Comparison of ENCODE assay signal across 8 cellular contexts in the genomic region with DNA sequence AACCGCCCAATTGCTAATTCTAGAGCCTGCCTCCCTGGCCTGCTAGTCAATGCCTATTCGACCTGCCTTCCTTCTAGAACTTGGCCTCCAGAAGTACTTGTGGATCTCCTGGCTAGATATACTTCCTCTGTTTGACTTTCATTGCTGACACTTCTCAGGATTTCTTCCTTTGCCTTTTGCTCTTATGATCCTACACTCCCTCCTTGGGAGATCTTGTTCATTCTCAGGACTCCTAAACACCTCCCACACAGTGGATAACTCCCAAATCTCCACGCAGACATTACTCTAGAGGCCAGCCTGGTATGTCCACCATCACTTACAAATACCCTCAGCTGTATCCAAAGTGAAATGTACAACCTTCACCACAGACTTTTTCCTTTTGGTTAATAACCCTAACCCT. TPM values are rescaled to one million over a fixed set of nuclear protein-coding genes. Genes with fewer than 3 reads are reported as not detected.
"Had no signal": no experiment of that assay in that cellular context is flagged by ENCODE, and none has a peak within 500 bp of the region (broad histone marks: within the 10 kb centered on the region; RNA-seq: fewer than 3 reads in every experiment).

No MANE protein-coding gene starts in this region.

- H2AFZ ChIP-seq: GM23338 had no signal

- ATAC-seq: GM23338, K562 had no signal

- H3K4me3 ChIP-seq: GM23338, K562 had no signal

- DNase-seq: H9, HCEC 1CT, HFFc6, IMR-90 had no signal

- H3K4me2 ChIP-seq: GM23338 had no signal

RNA-seq across cellular contexts. Expression of a gene that starts 55.9 kb away (rescaled TPM):
- total RNA-seq: GM23338, H1, H9, HT-29, IMR-90, K562 had no signal
